14 cellular contexts compared by ENCODE assay signal in the genomic region with DNA sequence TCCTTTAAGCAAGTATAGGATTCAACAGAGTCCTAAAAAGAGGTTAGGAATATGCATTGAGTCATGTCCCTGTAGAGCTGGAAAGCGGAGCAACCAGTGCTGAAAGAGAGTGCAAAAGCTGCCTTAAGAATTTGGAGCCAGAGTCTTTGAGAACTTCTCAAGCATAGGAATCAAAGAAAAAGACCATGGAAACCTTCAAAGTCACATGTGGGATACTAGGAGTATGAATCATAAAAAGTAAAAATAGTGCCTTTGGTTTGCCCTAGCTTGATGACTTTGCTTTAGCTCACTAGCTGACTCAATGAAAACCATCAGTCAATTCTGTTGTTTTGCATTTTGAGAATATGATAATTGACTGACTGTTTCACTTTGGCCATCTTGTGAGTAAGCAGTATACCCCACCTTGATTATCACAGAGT.
DNase-seq lines count a peak whose midpoint lies in the region; ATAC-seq, FAIRE-seq and TF ChIP-seq lines count a peak whose summit lies in the region.
"Had no signal": no experiment of that assay in that cellular context is flagged by ENCODE, and none has a peak within 500 bp of the region (broad histone marks: within the 10 kb centered on the region; RNA-seq: fewer than 3 reads in every experiment).

No MANE protein-coding gene starts in this region.

- no peaks in the 10 kb centered on the region for H3K27me3 Mint-ChIP-seq in activated T-helper 17 cell treated with anti-CD3 and anti-CD28 coated beads, Interleukin-2, amount 50 U/mL, for 72 hours

- peaks cover 0 to 7% (median 0%) of the 10 kb centered on the region in 4 donors for H3K4me1 ChIP-seq in tibial artery

- peaks cover 5% of the 10 kb centered on the region for H3K4me1 Mint-ChIP-seq in activated T-helper 17 cell treated with anti-CD3 and anti-CD28 coated beads, Interleukin-2, amount 50 U/mL, for 72 hours

- no peaks in the 10 kb centered on the region for H3K9me3 Mint-ChIP-seq in activated T-helper 17 cell treated with anti-CD3 and anti-CD28 coated beads, Interleukin-2, amount 50 U/mL, for 72 hours
- H3K9me3 Mint-ChIP-seq: nephron had no signal

- no peaks in the 10 kb centered on the region for H3K27me3 ChIP-seq in tibial artery

- no peaks in the 10 kb centered on the region for H3K9me3 ChIP-seq in tibial artery

- peak; percentile 68 for ATAC-seq in HG02798 (IDR thresholded peaks at IDR 0.05; ENCODE audit: poor library complexity, unreplicated experiment)
- peak; percentile 97 for ATAC-seq in activated T-helper 17 cell treated with anti-CD3 and anti-CD28 coated beads, Interleukin-2, amount 50 U/mL, for 72 hours (replicated peaks)
- no peak for ATAC-seq in HG02970 (IDR thresholded peaks at IDR 0.05; ENCODE audit: low FRiP score, unreplicated experiment)

- FAIRE-seq in islet of Langerhans (lab: Jason Lieb, UNC) = peak; percentile 17

- peak overlapping the region; percentile 63 for H3K27ac Mint-ChIP-seq in activated T-helper 17 cell treated with anti-CD3 and anti-CD28 coated beads, Interleukin-2, amount 50 U/mL, for 72 hours
- H3K27ac Mint-ChIP-seq: nephron had no signal

- no peak overlapping the region for H3K27ac ChIP-seq in tibial artery
- H3K27ac ChIP-seq: HL-60 had no signal

- no peak for TF ChIP-seq CTCF in tibial artery (IDR thresholded peaks at IDR 0.05)

- no peaks in the 10 kb centered on the region for H3K36me3 Mint-ChIP-seq in activated T-helper 17 cell treated with anti-CD3 and anti-CD28 coated beads, Interleukin-2, amount 50 U/mL, for 72 hours (ENCODE audit: low read depth)

- no peak overlapping the region for H3K4me3 Mint-ChIP-seq in activated T-helper 17 cell treated with anti-CD3 and anti-CD28 coated beads, Interleukin-2, amount 50 U/mL, for 72 hours
- H3K4me3 Mint-ChIP-seq: nephron had no signal

- H3K4me3 ChIP-seq in tibial artery = no peak overlapping the region

- intact Hi-C loops in tibial artery (cut with DNase I; ENCODE audit: low total_unique reads) = no loop called here

- DNase-seq in EH (ENCODE audit: low read depth) (peak; percentile 87), NCI-H748 (lab: John Stamatoyannopoulos, UW; ENCODE audit: unreplicated experiment) (no peak), OCI-M1 (lab: John Stamatoyannopoulos, UW) (no peak), tibial artery (no peak)
- DNase-seq: activated naive CD4-positive, alpha-beta T cell treated with anti-CD3 and anti-CD28 coated beads, Interleukin-2, amount 50 U/mL, for 16 hours; hippocampal formation; NCI-H2227 treated with DMSO at 0.1 percent for 48 hours; T1000 had no signal

- H3K36me3 ChIP-seq in tibial artery = no peaks in the 10 kb centered on the region
